1 cellular context compared by ENCODE assay signal in genomic region chr16:22859925-22860324, GRCh38.
TF ChIP-seq lines count a peak whose summit lies in the region.

No MANE protein-coding gene starts in this region.

TF ChIP-seq in H1, 55 proteins besides CTCF, POLR2A, EP300 and RAD21:
- no peak for TF ChIP-seq MAFK (IDR thresholded peaks at IDR 0.05; ENCODE audit: low read depth, low read length)
- TF ChIP-seq CEBPB (IDR thresholded peaks at IDR 0.05; ENCODE audit: low read depth, low read length) = no peak
- no peak for TF ChIP-seq PHF8 (conservative IDR thresholded peaks at IDR 0.05; ENCODE audit: low read depth, low read length)
- TF ChIP-seq HDAC2 (IDR thresholded peaks at IDR 0.05; ENCODE audit: borderline replicate concordance in 1 of 2, low read depth in 2 of 2, low read length in 2 of 2) = 0 out of 4 replicates have a peak, but pooled peaks of 1 of the 2 experiments have one; percentile 29
- TF ChIP-seq POU5F1 (IDR thresholded peaks at IDR 0.05; ENCODE audit: low read depth, low read length) = 0 out of 2 replicates have a peak, but pooled peaks have one; percentile 35
- peak; percentile 1 for TF ChIP-seq ASH2L (IDR thresholded peaks at IDR 0.05; ENCODE audit: low read length)
- no peak for TF ChIP-seq E2F6 (IDR thresholded peaks at IDR 0.05)
- no peak for TF ChIP-seq CREB1 (IDR thresholded peaks at IDR 0.05)
- no peak for TF ChIP-seq BCL11A (IDR thresholded peaks at IDR 0.05; ENCODE audit: low read depth in 2 of 2, low read length in 2 of 2)
- 0 out of 2 replicates have a peak, but pooled peaks have one; percentile 11 for TF ChIP-seq TCF12 (IDR thresholded peaks at IDR 0.05; ENCODE audit: low read depth, low read length)
- TF ChIP-seq EGR1 (IDR thresholded peaks at IDR 0.05; ENCODE audit: borderline replicate concordance, low read depth, low read length) = no peak
- 0 out of 2 replicates have a peak, but pooled peaks have one; percentile 8 for TF ChIP-seq YY1 (IDR thresholded peaks at IDR 0.05; ENCODE audit: low read depth, low read length)
- TF ChIP-seq CHD7 (IDR thresholded peaks at IDR 0.05; ENCODE audit: insufficient replicate concordance, low read length) = no peak
- no peak for TF ChIP-seq EZH2 (IDR thresholded peaks at IDR 0.05; ENCODE audit: low read depth, low read length, severe bottlenecking)
- TF ChIP-seq MAX (IDR thresholded peaks at IDR 0.05) = peak; percentile 62
- no peak for TF ChIP-seq CBX8 (IDR thresholded peaks at IDR 0.05; ENCODE audit: borderline replicate concordance, low read depth, low read length)
